In the genomic region with DNA sequence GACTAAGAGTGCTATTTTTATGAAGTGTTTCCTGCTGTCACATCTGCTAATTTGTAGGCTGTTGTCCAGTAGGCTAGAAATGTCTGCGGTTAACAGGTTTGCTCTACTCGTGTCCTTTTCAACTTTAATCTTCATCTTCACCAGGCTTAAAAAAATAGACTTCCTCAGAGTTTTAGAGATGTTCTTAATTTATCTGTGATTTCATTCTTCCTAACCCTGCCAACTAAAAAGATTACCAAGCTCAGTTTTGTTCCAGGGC, we compare ENCODE assay signal across 14 cellular contexts.
A peak's percentile ranks its signal among the peaks of the same experiment; 100 is the strongest.
DNase-seq lines count a peak whose midpoint lies in the region; ATAC-seq and TF ChIP-seq lines count a peak whose summit lies in the region.
"Had no signal": no experiment of that assay in that cellular context is flagged by ENCODE, and none has a peak within 500 bp of the region (broad histone marks: within the 10 kb centered on the region; RNA-seq: fewer than 3 reads in every experiment).

No MANE protein-coding gene starts in this region.

- 90% methylated on average over 2 of the region's 2 CpGs for WGBS in mesenchymal stem cell

- peaks cover 14% of the 10 kb centered on the region for H3K79me2 ChIP-seq in GM23338 (replicated peaks; ENCODE audit: insufficient read depth)
- H3K79me2 ChIP-seq in parathyroid adenoma: no peaks in the 10 kb centered on the region

- no peak overlapping the region for H3K18ac ChIP-seq in mesenchymal stem cell (ENCODE audit: low read depth in 1 of 2, low read length in 2 of 2)

- H3K27me3 Mint-ChIP-seq in activated CD8-positive, alpha-beta memory T cell treated with anti-CD3 and anti-CD28 coated beads, Interleukin-2, amount 10 ng/mL, durations not matched to agents 7 days and 5 days: no peaks in the 10 kb centered on the region
- peaks cover 4% of the 10 kb centered on the region for H3K27me3 Mint-ChIP-seq in GM23338 (ENCODE audit: insufficient read depth, low read depth, poor library complexity)
- no peaks in the 10 kb centered on the region for H3K27me3 Mint-ChIP-seq in activated naive CD8-positive, alpha-beta T cell treated with anti-CD3 and anti-CD28 coated beads, Interleukin-2, amount 10 ng/mL, durations not matched to agents 7 days and 5 days

- H2BK12ac ChIP-seq in mesenchymal stem cell (ENCODE audit: low read length in 2 of 2): no peak overlapping the region

- H3K4ac ChIP-seq in mesenchymal stem cell (ENCODE audit: low read depth in 1 of 2, low read length in 2 of 2): no peak overlapping the region

- no peak overlapping the region for H3K14ac ChIP-seq in mesenchymal stem cell (ENCODE audit: low read length in 2 of 2)

- ATAC-seq in activated CD8-positive, alpha-beta memory T cell treated with anti-CD3 and anti-CD28 coated beads, Interleukin-2, amount 10 ng/mL, durations not matched to agents 7 days and 5 days: no peak
- no peak for ATAC-seq in GM23338
- ATAC-seq in activated naive CD8-positive, alpha-beta T cell treated with anti-CD3 and anti-CD28 coated beads, Interleukin-2, amount 10 ng/mL, durations not matched to agents 7 days and 5 days (ENCODE audit: low read depth): no peak
- ATAC-seq: sciatic nerve had no signal

- H4K20me1 ChIP-seq in GM23338 (replicated peaks; ENCODE audit: insufficient read depth): peaks cover 4% of the 10 kb centered on the region; the same call in 1 of the 2 replicates

- H3K9ac ChIP-seq in parathyroid adenoma (no peak overlapping the region), mesenchymal stem cell (ENCODE audit: low read length) (no peak overlapping the region)

- no peak overlapping the region for H4K91ac ChIP-seq in mesenchymal stem cell (ENCODE audit: low read length)

- H3K36me3 ChIP-seq in GM23338 (ENCODE audit: insufficient read depth) (peaks cover 52% of the 10 kb centered on the region), parathyroid adenoma (ENCODE audit: control insufficient read depth, insufficient read depth, low read length) (no peaks in the 10 kb centered on the region), mesenchymal stem cell (ENCODE audit: control insufficient read depth in 1 of 2, insufficient read depth in 2 of 2, low read depth in 1 of 2, low read length in 2 of 2) (peaks cover 27 to 79% of the 10 kb centered on the region in 2 experiments)

- no peak overlapping the region for H3K23ac ChIP-seq in mesenchymal stem cell (ENCODE audit: low read length in 2 of 2)

- no peak overlapping the region for H3K4me3 Mint-ChIP-seq in activated CD8-positive, alpha-beta memory T cell treated with anti-CD3 and anti-CD28 coated beads, Interleukin-2, amount 10 ng/mL, durations not matched to agents 7 days and 5 days
- no peak overlapping the region for H3K4me3 Mint-ChIP-seq in GM23338
- H3K4me3 Mint-ChIP-seq in activated naive CD8-positive, alpha-beta T cell treated with anti-CD3 and anti-CD28 coated beads, Interleukin-2, amount 10 ng/mL, durations not matched to agents 7 days and 5 days: peak overlapping the region; percentile 42

- peaks cover 27% of the 10 kb centered on the region for H3K79me1 ChIP-seq in mesenchymal stem cell (replicated peaks; ENCODE audit: low read length, poor library complexity, severe bottlenecking)

- no peaks in the 10 kb centered on the region for H3K4me1 ChIP-seq in GM23338 (ENCODE audit: insufficient read depth)
- peaks cover 20% of the 10 kb centered on the region for H3K4me1 ChIP-seq in parathyroid adenoma
- peaks cover 3% of the 10 kb centered on the region for H3K4me1 ChIP-seq in mesenchymal stem cell (ENCODE audit: control insufficient read depth, insufficient read depth, low read depth, low read length)

- no peak overlapping the region for H2BK120ac ChIP-seq in mesenchymal stem cell (ENCODE audit: low read depth, low read length)

- H3K9me2 ChIP-seq in GM23338 (ENCODE audit: insufficient read depth): no peaks in the 10 kb centered on the region

- TF ChIP-seq CTCF in GM23338 (conservative IDR thresholded peaks at IDR 0.05; ENCODE audit: low read depth in 2 of 2): no peak
- no peak for TF ChIP-seq CTCF in parathyroid adenoma (IDR thresholded peaks at IDR 0.05)

- no peaks in the 10 kb centered on the region for H3K9me3 ChIP-seq in parathyroid adenoma (ENCODE audit: control insufficient read depth, low read length)
- no peaks in the 10 kb centered on the region for H3K9me3 ChIP-seq in mesenchymal stem cell (ENCODE audit: control insufficient read depth, low read length)

- peaks cover 69% of the 10 kb centered on the region for H3K36me3 Mint-ChIP-seq in activated CD8-positive, alpha-beta memory T cell treated with anti-CD3 and anti-CD28 coated beads, Interleukin-2, amount 10 ng/mL, durations not matched to agents 7 days and 5 days
- peaks cover 58% of the 10 kb centered on the region for H3K36me3 Mint-ChIP-seq in GM23338 (ENCODE audit: low read depth)
- H3K36me3 Mint-ChIP-seq in activated naive CD8-positive, alpha-beta T cell treated with anti-CD3 and anti-CD28 coated beads, Interleukin-2, amount 10 ng/mL, durations not matched to agents 7 days and 5 days: peaks cover 54% of the 10 kb centered on the region

- peaks cover 26% of the 10 kb centered on the region for H3K4me1 Mint-ChIP-seq in activated CD8-positive, alpha-beta memory T cell treated with anti-CD3 and anti-CD28 coated beads, Interleukin-2, amount 10 ng/mL, durations not matched to agents 7 days and 5 days
- no peaks in the 10 kb centered on the region for H3K4me1 Mint-ChIP-seq in GM23338
- peaks cover 29% of the 10 kb centered on the region for H3K4me1 Mint-ChIP-seq in activated naive CD8-positive, alpha-beta T cell treated with anti-CD3 and anti-CD28 coated beads, Interleukin-2, amount 10 ng/mL, durations not matched to agents 7 days and 5 days

- H3K27ac Mint-ChIP-seq in activated CD8-positive, alpha-beta memory T cell treated with anti-CD3 and anti-CD28 coated beads, Interleukin-2, amount 10 ng/mL, durations not matched to agents 7 days and 5 days: peak overlapping the region; percentile 34
- peak overlapping the region; percentile 10 for H3K27ac Mint-ChIP-seq in GM23338
- H3K27ac Mint-ChIP-seq in activated naive CD8-positive, alpha-beta T cell treated with anti-CD3 and anti-CD28 coated beads, Interleukin-2, amount 10 ng/mL, durations not matched to agents 7 days and 5 days: peak overlapping the region; percentile 93

- no peaks in the 10 kb centered on the region for H3F3A ChIP-seq in GM23338 (replicated peaks; ENCODE audit: low read depth)

- POLR2A ChIA-PET in activated naive CD8-positive, alpha-beta T cell treated with anti-CD3 and anti-CD28 coated beads, Interleukin-2, amount 10 ng/mL, durations not matched to agents 7 days and 5 days (lab: Charles Lee): no interaction called here

- no peak overlapping the region for H3K27ac ChIP-seq in GM23338 (ENCODE audit: low read depth)
- peak overlapping the region; percentile 74 for H3K27ac ChIP-seq in parathyroid adenoma
- no peak overlapping the region for H3K27ac ChIP-seq in mesenchymal stem cell (ENCODE audit: low read length, poor library complexity, severe bottlenecking)

- H2AK5ac ChIP-seq in mesenchymal stem cell (ENCODE audit: low read length, severe bottlenecking): no peak overlapping the region

- H2BK5ac ChIP-seq in mesenchymal stem cell (ENCODE audit: low read depth, low read length, poor library complexity, severe bottlenecking): no peak overlapping the region

- no peak for DNase-seq in activated CD8-positive, alpha-beta memory T cell treated with anti-CD3 and anti-CD28 coated beads, Interleukin-2, amount 10 ng/mL, durations not matched to agents 7 days and 5 days
- no peak for DNase-seq in activated CD8-positive, alpha-beta memory T cell treated with anti-CD3 and anti-CD28 coated beads, Interleukin-2, amount 50 U/mL, for 48 hours
- no peak for DNase-seq in GM23338 (ENCODE audit: low spot score)
- DNase-seq in activated naive CD8-positive, alpha-beta T cell treated with anti-CD3 and anti-CD28 coated beads, Interleukin-2, amount 10 ng/mL, durations not matched to agents 7 days and 5 days: no peak
- DNase-seq in mesenchymal stem cell: no peak
- DNase-seq in COLO829 (ENCODE audit: low spot score): no peak
- DNase-seq in DMS79 treated with DMSO at 0.1 percent for 48 hours (lab: John Stamatoyannopoulos, UW): no peak
- DNase-seq: amniotic stem cell, NCI-H146, NCI-H446, nucleus accumbens, SHP77 had no signal

- H2AFZ ChIP-seq in GM23338 (no peak overlapping the region), parathyroid adenoma (no peak overlapping the region), mesenchymal stem cell (ENCODE audit: low read depth, low read length) (no peak overlapping the region)

- H3K27me3 ChIP-seq in GM23338 (ENCODE audit: insufficient read depth) (no peaks in the 10 kb centered on the region), parathyroid adenoma (ENCODE audit: control insufficient read depth, insufficient read depth, low read length) (no peaks in the 10 kb centered on the region), mesenchymal stem cell (ENCODE audit: control insufficient read depth in 1 of 2, insufficient read depth in 1 of 2, low read length in 2 of 2) (no peaks in the 10 kb centered on the region)

- no peak overlapping the region for H3K4me3 ChIP-seq in GM23338
- H3K4me3 ChIP-seq in parathyroid adenoma (ENCODE audit: low read depth, low read length): no peak overlapping the region
- no peak overlapping the region for H3K4me3 ChIP-seq in mesenchymal stem cell (ENCODE audit: insufficient read depth in 1 of 2, low read depth in 1 of 2, low read length in 2 of 2)

- H2BK15ac ChIP-seq in mesenchymal stem cell (ENCODE audit: low read depth, poor library complexity, severe bottlenecking): no peak overlapping the region

- no peaks in the 10 kb centered on the region for H3K9me3 Mint-ChIP-seq in activated CD8-positive, alpha-beta memory T cell treated with anti-CD3 and anti-CD28 coated beads, Interleukin-2, amount 10 ng/mL, durations not matched to agents 7 days and 5 days (ENCODE audit: low read depth)
- H3K9me3 Mint-ChIP-seq in GM23338: no peaks in the 10 kb centered on the region; the same call in 2 of the 3 replicates
- no peaks in the 10 kb centered on the region for H3K9me3 Mint-ChIP-seq in activated naive CD8-positive, alpha-beta T cell treated with anti-CD3 and anti-CD28 coated beads, Interleukin-2, amount 10 ng/mL, durations not matched to agents 7 days and 5 days

- CTCF ChIA-PET in activated CD8-positive, alpha-beta memory T cell treated with anti-CD3 and anti-CD28 coated beads, Interleukin-2, amount 10 ng/mL, durations not matched to agents 7 days and 5 days (lab: Charles Lee): no interaction called here

- H3K4me2 ChIP-seq in GM23338 (no peak overlapping the region), parathyroid adenoma (ENCODE audit: low read length) (no peak overlapping the region), mesenchymal stem cell (ENCODE audit: low read length, poor library complexity, severe bottlenecking) (no peak overlapping the region)

- H4K8ac ChIP-seq in mesenchymal stem cell (ENCODE audit: low read length): no peak overlapping the region

Comparison
In these comparisons a context has a peak if more than half of its experiments do, and no peak if none do; other contexts are left out.
1. H3K27ac Mint-ChIP-seq: peak in every context shown above with its lines; median percentile 93 in activated naive CD8-positive, alpha-beta T cell treated with anti-CD3 and anti-CD28 coated beads, Interleukin-2, amount 10 ng/mL, durations not matched to agents 7 days and 5 days; 34 in activated CD8-positive, alpha-beta memory T cell treated with anti-CD3 and anti-CD28 coated beads, Interleukin-2, amount 10 ng/mL, durations not matched to agents 7 days and 5 days; 10 in GM23338.